8 cellular contexts compared by ENCODE assay signal in genomic region chr16:84820305-84820684, GRCh38. TPM values are rescaled to one million over a fixed set of nuclear protein-coding genes. Genes with fewer than 3 reads are reported as not detected.
DNase-seq lines count a peak whose midpoint lies in the region; ATAC-seq and TF ChIP-seq lines count a peak whose summit lies in the region.

No MANE protein-coding gene starts in this region.

- H2AFZ ChIP-seq in Loucy (ENCODE audit: low read length) (no peak overlapping the region), neural progenitor cell (replicated peaks) (peak overlapping the region; percentile 12)

- peak overlapping the region; percentile 65 for H3K4me3 ChIP-seq in BE2C (ENCODE audit: low read depth, low read length)
- peak overlapping the region; percentile 56 for H3K4me3 ChIP-seq in Loucy (ENCODE audit: low read length, poor library complexity, severe bottlenecking)
- peak overlapping the region; percentile 83 for H3K4me3 ChIP-seq in endodermal cell (ENCODE audit: low read length)
- peak overlapping the region; percentile 55 for H3K4me3 ChIP-seq in neural progenitor cell

- H3K79me2 ChIP-seq in Loucy (ENCODE audit: insufficient read depth, low read length), result no peaks in the 10 kb centered on the region
- no peaks in the 10 kb centered on the region for H3K79me2 ChIP-seq in neural progenitor cell (ENCODE audit: low read depth)

- TF ChIP-seq CTCF in BE2C (IDR thresholded peaks at IDR 0.05; ENCODE audit: low read depth, low read length), result no peak
- TF ChIP-seq CTCF in Loucy (conservative IDR thresholded peaks at IDR 0.05; ENCODE audit: low read length), result no peak
- no peak for TF ChIP-seq CTCF in endodermal cell (conservative IDR thresholded peaks at IDR 0.05)
- TF ChIP-seq CTCF in neural progenitor cell (IDR thresholded peaks at IDR 0.05), result no peak

- H3F3A ChIP-seq in Loucy (ENCODE audit: low read depth) (no peaks in the 10 kb centered on the region), neural progenitor cell (ENCODE audit: low read depth) (no peaks in the 10 kb centered on the region)

- H3K36me3 ChIP-seq in BE2C (no peaks in the 10 kb centered on the region), Loucy (ENCODE audit: insufficient read depth, low read length) (no peaks in the 10 kb centered on the region), endodermal cell (ENCODE audit: control insufficient read depth, insufficient read depth, low read length) (no peaks in the 10 kb centered on the region), neural progenitor cell (no peaks in the 10 kb centered on the region)

- H3K36me3 Mint-ChIP-seq in endodermal cell (ENCODE audit: low read depth) (no peaks in the 10 kb centered on the region), neural progenitor cell (no peaks in the 10 kb centered on the region)

- H3K27me3 Mint-ChIP-seq in endodermal cell (ENCODE audit: insufficient read depth) (peaks cover 68% of the 10 kb centered on the region), neural progenitor cell (ENCODE audit: insufficient read depth, low read depth) (peaks cover 46% of the 10 kb centered on the region)

- H3K4me3 Mint-ChIP-seq in endodermal cell (peak overlapping the region; percentile 56), neural progenitor cell (peak overlapping the region; percentile 89)

- no peak overlapping the region for H3K27ac Mint-ChIP-seq in endodermal cell
- H3K27ac Mint-ChIP-seq in neural progenitor cell, result no peak overlapping the region

- H3K27me3 ChIP-seq in BE2C (no peaks in the 10 kb centered on the region), Loucy (ENCODE audit: insufficient read depth, low read length, poor library complexity, severe bottlenecking) (no peaks in the 10 kb centered on the region), endodermal cell (ENCODE audit: control insufficient read depth, insufficient read depth, low read length, poor library complexity, severe bottlenecking) (peaks cover 56% of the 10 kb centered on the region), neural progenitor cell (peaks cover 70% of the 10 kb centered on the region)

- H3K4me2 ChIP-seq in Loucy (ENCODE audit: low read depth, low read length, poor library complexity, severe bottlenecking) (peak overlapping the region; percentile 79), neural progenitor cell (peak overlapping the region; percentile 77)

- H3K4me1 Mint-ChIP-seq in endodermal cell, result peaks cover 6% of the 10 kb centered on the region
- peaks cover 22% of the 10 kb centered on the region for H3K4me1 Mint-ChIP-seq in neural progenitor cell

- H3K9ac ChIP-seq in Loucy (ENCODE audit: low read depth, low read length, poor library complexity, severe bottlenecking) (no peak overlapping the region), endodermal cell (ENCODE audit: extremely low read depth, low read length, poor library complexity, severe bottlenecking) (no peak overlapping the region), neural progenitor cell (no peak overlapping the region)

- H3K27ac ChIP-seq in endodermal cell (ENCODE audit: low read depth, low read length), result no peak overlapping the region
- no peak overlapping the region for H3K27ac ChIP-seq in neural progenitor cell

- no peaks in the 10 kb centered on the region for H3K9me3 Mint-ChIP-seq in endodermal cell
- no peaks in the 10 kb centered on the region for H3K9me3 Mint-ChIP-seq in neural progenitor cell

- ATAC-seq in HG03354 (IDR thresholded peaks at IDR 0.05; ENCODE audit: poor library complexity, severe bottlenecking, unreplicated experiment), result no peak

- H3K9me3 ChIP-seq in BE2C, result no peaks in the 10 kb centered on the region
- no peaks in the 10 kb centered on the region for H3K9me3 ChIP-seq in Loucy (ENCODE audit: insufficient read depth, low read depth, low read length)
- no peaks in the 10 kb centered on the region for H3K9me3 ChIP-seq in endodermal cell (ENCODE audit: control insufficient read depth, low read length)
- no peaks in the 10 kb centered on the region for H3K9me3 ChIP-seq in neural progenitor cell (ENCODE audit: low read depth)

- H4K20me1 ChIP-seq in Loucy (ENCODE audit: insufficient read depth, low read length, poor library complexity, severe bottlenecking) (no peaks in the 10 kb centered on the region), neural progenitor cell (ENCODE audit: low read depth) (no peaks in the 10 kb centered on the region)

- DNase-seq in BE2C (no peak), endodermal cell (no peak), neural progenitor cell (ENCODE audit: low spot score) (no peak), inferior parietal cortex (ENCODE audit: extremely low spot score) (no peak), NCI-H526 (lab: John Stamatoyannopoulos, UW) (no peak), retina (no peak)

- WGBS in endodermal cell (ENCODE audit: insufficient coverage in 1 of 2, insufficient read length in 1 of 2), 2 experiments, result 70 to 75% methylated on average over 7 to 8 of the region's 8 CpGs

- H3K4me1 ChIP-seq in BE2C (peaks cover 4% of the 10 kb centered on the region), Loucy (ENCODE audit: insufficient read depth, low read length, poor library complexity, severe bottlenecking) (no peaks in the 10 kb centered on the region), endodermal cell (ENCODE audit: control insufficient read depth, insufficient read depth, low read length) (no peaks in the 10 kb centered on the region), neural progenitor cell (no peaks in the 10 kb centered on the region)

- H3K9me2 ChIP-seq in Loucy (replicated peaks; ENCODE audit: low read depth, low read length), result no peaks in the 10 kb centered on the region

RNA-seq across cellular contexts. Expression of gene CRISPLD2, which starts 0.5 kb away (rescaled TPM):
- 0.52 TPM for polyA plus RNA-seq in BE2C (2012; ENCODE audit: insufficient read depth, insufficient read length, low read depth)
- 1 to 10 TPM; 5.0 to 9.3 TPM for total RNA-seq in endodermal cell
- polyA plus RNA-seq in endodermal cell (2013, experiment 1 of 2), result 1.6 TPM
- 1.7 TPM for polyA plus RNA-seq in endodermal cell (2013, experiment 2 of 2)
- total RNA-seq in neural progenitor cell (ENCODE audit: low replicate concordance), result 0.11 and 0.50 TPM in 2 replicates
